31 cellular contexts compared by ENCODE assay signal in genomic region chr1:113135460-113135859, GRCh38.
"Had no signal": no experiment of that assay in that cellular context is flagged by ENCODE, and none has a peak within 500 bp of the region (broad histone marks: within the 10 kb centered on the region; RNA-seq: fewer than 3 reads in every experiment).

No MANE protein-coding gene starts in this region.

- H3K9me3 Mint-ChIP-seq: activated CD4-positive, alpha-beta memory T cell treated with anti-CD3 and anti-CD28 coated beads, Interleukin-2, amount 10 ng/mL, durations not matched to agents 7 days and 5 days; activated naive CD8-positive, alpha-beta T cell treated with anti-CD3 and anti-CD28 coated beads, Interleukin-2, amount 10 ng/mL, durations not matched to agents 7 days and 5 days had no signal

- H3K27me3 Mint-ChIP-seq: activated CD4-positive, alpha-beta memory T cell treated with anti-CD3 and anti-CD28 coated beads, Interleukin-2, amount 10 ng/mL, durations not matched to agents 7 days and 5 days; activated CD8-positive, alpha-beta memory T cell treated with anti-CD3 and anti-CD28 coated beads, Interleukin-2, amount 10 ng/mL, durations not matched to agents 7 days and 5 days; activated naive CD8-positive, alpha-beta T cell treated with anti-CD3 and anti-CD28 coated beads, Interleukin-2, amount 10 ng/mL, durations not matched to agents 7 days and 5 days; brain had no signal

- ATAC-seq: activated CD8-positive, alpha-beta memory T cell treated with anti-CD3 and anti-CD28 coated beads, Interleukin-2, amount 10 ng/mL, durations not matched to agents 7 days and 5 days; K562; PC-3; Right ventricle myocardium inferior had no signal

- H3K9me3 ChIP-seq: adrenal gland, Peyer's patch had no signal

- H3K27me3 ChIP-seq: adrenal gland, Peyer's patch had no signal

- H3K4me3 ChIP-seq: adrenal gland, K562, Peyer's patch, SK-N-MC had no signal

- DNase-seq: activated CD4-positive, alpha-beta memory T cell treated with anti-CD3 and anti-CD28 coated beads, Interleukin-2, amount 10 ng/mL, durations not matched to agents 7 days and 5 days; activated CD4-positive, alpha-beta T cell treated with anti-CD3 and anti-CD28 coated beads for 1 hour; activated CD4-positive, alpha-beta T cell treated with anti-CD3 and anti-CD28 coated beads for 48 hours; activated CD4-positive, CD25-positive, alpha-beta regulatory T cell; activated CD8-positive, alpha-beta memory T cell treated with anti-CD3 and anti-CD28 coated beads for 24 hours; activated CD8-positive, alpha-beta memory T cell treated with anti-CD3 and anti-CD28 coated beads, Interleukin-2, amount 10 ng/mL, durations not matched to agents 7 days and 5 days; activated CD8-positive, alpha-beta memory T cell treated with anti-CD3 and anti-CD28 coated beads, Interleukin-2, amount 50 U/mL, for 48 hours; activated effector memory CD4-positive, alpha-beta T cell treated with anti-CD3 and anti-CD28 coated beads, Interleukin-2, amount 50 U/mL, for 16 hours; activated naive CD4-positive, alpha-beta T cell; activated naive CD4-positive, alpha-beta T cell treated with anti-CD3 and anti-CD28 coated beads, Interleukin-2, amount 50 U/mL, for 16 hours; activated naive CD8-positive, alpha-beta T cell treated with anti-CD3 and anti-CD28 coated beads, Interleukin-2, amount 10 ng/mL, durations not matched to agents 7 days and 5 days; activated T-cell treated with anti-CD3 and anti-CD28 coated beads, Interleukin-2, amount 50 U/mL, for 48 hours; adrenal gland; central memory CD4-positive, alpha-beta T cell; NCI-H1105; NCI-H1417 treated with DMSO at 0.1 percent for 48 hours; NCI-H187 treated with DMSO at 0.1 percent for 48 hours; NCI-H2081; NCI-H345; NCI-H524 treated with DMSO at 0.1 percent for 48 hours; NK-92 treated with Interleukin-12 subunit alpha and Interleukin-12 subunit beta, amount 100 ng/mL, for 24 hours; PC-3; Peyer's patch; T1000; WERI-Rb-1 had no signal

- H3K4me1 ChIP-seq: Peyer's patch had no signal

- H3K36me3 ChIP-seq: adrenal gland, Peyer's patch, WERI-Rb-1 had no signal

- FAIRE-seq: bronchial epithelial cell, K562 had no signal

- H3K27ac Mint-ChIP-seq: activated CD4-positive, alpha-beta memory T cell treated with anti-CD3 and anti-CD28 coated beads, Interleukin-2, amount 10 ng/mL, durations not matched to agents 7 days and 5 days; activated CD8-positive, alpha-beta memory T cell treated with anti-CD3 and anti-CD28 coated beads, Interleukin-2, amount 10 ng/mL, durations not matched to agents 7 days and 5 days; activated naive CD8-positive, alpha-beta T cell treated with anti-CD3 and anti-CD28 coated beads, Interleukin-2, amount 10 ng/mL, durations not matched to agents 7 days and 5 days had no signal

- H3K27ac ChIP-seq: adrenal gland, Peyer's patch, RWPE1, SK-N-MC, WERI-Rb-1 had no signal

- H3K4me3 Mint-ChIP-seq: activated CD4-positive, alpha-beta memory T cell treated with anti-CD3 and anti-CD28 coated beads, Interleukin-2, amount 10 ng/mL, durations not matched to agents 7 days and 5 days; activated CD8-positive, alpha-beta memory T cell treated with anti-CD3 and anti-CD28 coated beads, Interleukin-2, amount 10 ng/mL, durations not matched to agents 7 days and 5 days; activated naive CD8-positive, alpha-beta T cell treated with anti-CD3 and anti-CD28 coated beads, Interleukin-2, amount 10 ng/mL, durations not matched to agents 7 days and 5 days; brain had no signal
